8 cellular contexts compared by ENCODE assay signal in genomic region chr14:52791204-52792096, GRCh38. TPM values are rescaled to one million over a fixed set of nuclear protein-coding genes. Genes with fewer than 3 reads are reported as not detected.
DNase-seq lines count a peak whose midpoint lies in the region; ATAC-seq and TF ChIP-seq lines count a peak whose summit lies in the region.

GNPNAT1 (minus strand) TSS chr14:52791607; CDS start chr14:52784650, 6,957 bp downstream.

- intact Hi-C loops in spleen (cut with DNase I; ENCODE audit: low total_unique reads): no loop called here

- TF ChIP-seq CTCF in spleen (IDR thresholded peaks at IDR 0.05 in 8 of 11, conservative IDR thresholded peaks at IDR 0.05 in 3 of 11): peak in 2 of 11 experiments; percentile 4 to 12

- DNase-seq in AG08395 (ENCODE audit: low spot score) (peak; percentile 94), NCI-H446 (lab: John Stamatoyannopoulos, UW) (peak; percentile 43 to 89), inferior parietal cortex (ENCODE audit: extremely low spot score) (peak; percentile 76), spleen (peak; percentile 97)
- peak; percentile 69 for DNase-seq in activated CD4-positive, CD25-positive, alpha-beta regulatory T cell treated with anti-CD3 and anti-CD28 coated beads, Interleukin-2, amount 50 U/mL, for 16 hours (ENCODE audit: low read depth, low spot score)
- DNase-seq in central memory CD4-positive, alpha-beta T cell: peak; percentile 92

- peaks cover 0 to 3% (median 0%) of the 10 kb centered on the region in 8 donors for H3K9me3 ChIP-seq in spleen

- TF ChIP-seq POLR2A in spleen (IDR thresholded peaks at IDR 0.05): peak in 1 of 3 donors; percentile 16

- H3K4me1 ChIP-seq in spleen: peaks cover 8 to 41% (median 25%) of the 10 kb centered on the region in 6 donors

- H3K27ac ChIP-seq in spleen: peak within 1 kb of the TSS; percentile 78 to 89 (median 86)

- peak within 1 kb of the TSS; percentile 70 to 88 (median 78) for H3K4me3 ChIP-seq in spleen

- WGBS in spleen, 5 donors: 3 to 10% (median 4%) methylated on average over 32 to 75 of the region's 75 CpGs

- H3K36me3 ChIP-seq in spleen: no peaks in the 10 kb centered on the region

- H3K27me3 ChIP-seq in spleen (replicated peaks in 1 of 7): no peaks in the 10 kb centered on the region

- peak; percentile 90 for ATAC-seq in GM19023 (IDR thresholded peaks at IDR 0.05; ENCODE audit: unreplicated experiment)
- ATAC-seq in HG03280 (IDR thresholded peaks at IDR 0.05; ENCODE audit: unreplicated experiment): peak; percentile 93

RNA-seq across cellular contexts. Expression of gene GNPNAT1, which starts in this region (rescaled TPM):
- 10 to 100 TPM in 3 of 7 donors, 1 to 10 TPM in 4; 7.7 to 12.6 (median 9.3) TPM for total RNA-seq in spleen
- 1 to 10 TPM; 3.4 to 7.2 (median 4.9) TPM for polyA plus RNA-seq in spleen

Comparison
In these comparisons a context has a peak if more than half of its experiments do, and no peak if none do; other contexts are left out.
1. Peak in every context shown above with its lines: DNase-seq, ATAC-seq, H3K4me3 ChIP-seq and H3K27ac ChIP-seq.